1 cellular context compared by ENCODE assay signal in genomic region chr14:77032854-77033621, GRCh38.
TF ChIP-seq lines count a peak whose summit lies in the region.

No MANE protein-coding gene starts in this region.

TF ChIP-seq in HepG2, 621 proteins besides CTCF, POLR2A, EP300 and RAD21 (continued from another document and continues in another):
- TF ChIP-seq MED13 (CRISPR knock-in tag; IDR thresholded peaks at IDR 0.05) = peak; percentile 42; the same call in 1 of the 2 replicates
- no peak for TF ChIP-seq ZBTB1 (CRISPR knock-in tag; IDR thresholded peaks at IDR 0.05; ENCODE audit: borderline replicate concordance)
- TF ChIP-seq ZNF530 (CRISPR knock-in tag; IDR thresholded peaks at IDR 0.05; ENCODE audit: low read depth) = no peak
- TF ChIP-seq GLMP (CRISPR knock-in tag; IDR thresholded peaks at IDR 0.05; ENCODE audit: borderline replicate concordance) = no peak
- TF ChIP-seq SNAPC4 (CRISPR knock-in tag; IDR thresholded peaks at IDR 0.05) = 0 out of 2 replicates have a peak, but pooled peaks have one; percentile 67
- no peak for TF ChIP-seq KAT2B (IDR thresholded peaks at IDR 0.05; ENCODE audit: borderline replicate concordance, low read depth, low read length)
- no peak; the same call in 1 of the 2 replicates for TF ChIP-seq ARNTL (CRISPR knock-in tag; IDR thresholded peaks at IDR 0.05)
- no peak for TF ChIP-seq STAT5B (CRISPR knock-in tag; IDR thresholded peaks at IDR 0.05)
- peak; percentile 47; the same call in 1 of the 2 replicates for TF ChIP-seq ELF4 (CRISPR knock-in tag; IDR thresholded peaks at IDR 0.05; ENCODE audit: borderline replicate concordance)
- TF ChIP-seq CENPX (CRISPR knock-in tag; IDR thresholded peaks at IDR 0.05) = no peak
- TF ChIP-seq DMAP1 (CRISPR knock-in tag; IDR thresholded peaks at IDR 0.05) = no peak
- peak; percentile 95; the same call in 1 of the 2 replicates for TF ChIP-seq PHF21A (CRISPR knock-in tag; IDR thresholded peaks at IDR 0.05)
- no peak for TF ChIP-seq NR1H2 (CRISPR knock-in tag; IDR thresholded peaks at IDR 0.05; ENCODE audit: borderline replicate concordance, low read depth)
- TF ChIP-seq GRHL1 (CRISPR knock-in tag; conservative IDR thresholded peaks at IDR 0.05) = no peak
- TF ChIP-seq ZNF556 (CRISPR knock-in tag; IDR thresholded peaks at IDR 0.05; ENCODE audit: borderline replicate concordance) = peak; percentile 36; the same call in 1 of the 2 replicates
- no peak for TF ChIP-seq NFRKB (IDR thresholded peaks at IDR 0.05)
- no peak for TF ChIP-seq TRIM24 (CRISPR knock-in tag; IDR thresholded peaks at IDR 0.05)
- TF ChIP-seq JUNB (CRISPR knock-in tag; IDR thresholded peaks at IDR 0.05; ENCODE audit: borderline replicate concordance) = no peak
- no peak for TF ChIP-seq EEA1 (CRISPR knock-in tag; IDR thresholded peaks at IDR 0.05; ENCODE audit: borderline replicate concordance)
- no peak for TF ChIP-seq ZNF101 (CRISPR knock-in tag; IDR thresholded peaks at IDR 0.05; ENCODE audit: borderline replicate concordance, low read depth)
- no peak for TF ChIP-seq KDM1A (CRISPR knock-in tag; IDR thresholded peaks at IDR 0.05)
- TF ChIP-seq ZSCAN30 (CRISPR knock-in tag; IDR thresholded peaks at IDR 0.05) = no peak
- no peak for TF ChIP-seq ZMAT5 (CRISPR knock-in tag; IDR thresholded peaks at IDR 0.05; ENCODE audit: borderline replicate concordance, low read depth)
- peak; percentile 53; the same call in 1 of the 2 replicates for TF ChIP-seq ZNF775 (CRISPR knock-in tag; IDR thresholded peaks at IDR 0.05; ENCODE audit: borderline replicate concordance)
- TF ChIP-seq FOXO1 (CRISPR knock-in tag; IDR thresholded peaks at IDR 0.05) = no peak
- no peak for TF ChIP-seq TRIM22 (IDR thresholded peaks at IDR 0.05)
- no peak for TF ChIP-seq ZNF282 (IDR thresholded peaks at IDR 0.05; ENCODE audit: partially characterized antibody)
- no peak for TF ChIP-seq ZNF609 (CRISPR knock-in tag; IDR thresholded peaks at IDR 0.05; ENCODE audit: borderline replicate concordance)
- peak; percentile 49; the same call in 1 of the 2 replicates for TF ChIP-seq NAIF1 (CRISPR knock-in tag; IDR thresholded peaks at IDR 0.05; ENCODE audit: borderline replicate concordance)
- no peak for TF ChIP-seq SUZ12 (IDR thresholded peaks at IDR 0.05; ENCODE audit: low read depth, low read length)
- TF ChIP-seq ZFP62 (CRISPR knock-in tag; IDR thresholded peaks at IDR 0.05) = no peak
- no peak for TF ChIP-seq ZNF678 (CRISPR knock-in tag; IDR thresholded peaks at IDR 0.05)
- TF ChIP-seq ATF1 (CRISPR knock-in tag; IDR thresholded peaks at IDR 0.05) = no peak
- TF ChIP-seq PITX1 (CRISPR knock-in tag; IDR thresholded peaks at IDR 0.05) = peak; percentile 83
- no peak for TF ChIP-seq SOX13 (IDR thresholded peaks at IDR 0.05)
- TF ChIP-seq SOX13 (CRISPR knock-in tag; conservative IDR thresholded peaks at IDR 0.05 in 1 of 2, IDR thresholded peaks at IDR 0.05 in 1 of 2) = peak in 1 of 2 experiments; percentile 44; a peak in 2 of 4 replicates
- no peak for TF ChIP-seq NCOA1 (CRISPR knock-in tag; IDR thresholded peaks at IDR 0.05)
- TF ChIP-seq SP4 (CRISPR knock-in tag; IDR thresholded peaks at IDR 0.05) = no peak; the same call in 1 of the 2 replicates
- TF ChIP-seq CHD2 (IDR thresholded peaks at IDR 0.05; ENCODE audit: low read depth, low read length) = peak; percentile 76; the same call in 1 of the 2 replicates
- TF ChIP-seq MED1 (CRISPR knock-in tag; IDR thresholded peaks at IDR 0.05) = peak; percentile 50
- TF ChIP-seq AHR (CRISPR knock-in tag; IDR thresholded peaks at IDR 0.05) = no peak
- peak; percentile 35; the same call in 1 of the 2 replicates for TF ChIP-seq SALL1 (CRISPR knock-in tag; IDR thresholded peaks at IDR 0.05)
- no peak for TF ChIP-seq E2F5 (CRISPR knock-in tag; conservative IDR thresholded peaks at IDR 0.05)
- TF ChIP-seq ZNF275 (CRISPR knock-in tag; IDR thresholded peaks at IDR 0.05; ENCODE audit: borderline replicate concordance) = no peak
- peak; percentile 18; the same call in 1 of the 2 replicates for TF ChIP-seq ZNF563 (CRISPR knock-in tag; IDR thresholded peaks at IDR 0.05)
- no peak for TF ChIP-seq ZNF547 (CRISPR knock-in tag; IDR thresholded peaks at IDR 0.05)
- TF ChIP-seq ZNF143 (CRISPR knock-in tag; IDR thresholded peaks at IDR 0.05) = no peak
- TF ChIP-seq ZNF224 (CRISPR knock-in tag; IDR thresholded peaks at IDR 0.05) = no peak
- TF ChIP-seq TBX2 (CRISPR knock-in tag; IDR thresholded peaks at IDR 0.05; ENCODE audit: borderline replicate concordance) = peak; percentile 67
- no peak for TF ChIP-seq U2AF2 (IDR thresholded peaks at IDR 0.05; ENCODE audit: low read depth, low read length)
- peak; percentile 35; the same call in 1 of the 2 replicates for TF ChIP-seq ZNF501 (CRISPR knock-in tag; IDR thresholded peaks at IDR 0.05)
- TF ChIP-seq NFE2 (CRISPR knock-in tag; IDR thresholded peaks at IDR 0.05) = no peak
- no peak for TF ChIP-seq ELF1 (CRISPR knock-in tag; IDR thresholded peaks at IDR 0.05)
- TF ChIP-seq ARID2 (CRISPR knock-in tag; IDR thresholded peaks at IDR 0.05; ENCODE audit: borderline replicate concordance) = no peak
- TF ChIP-seq NRL (CRISPR knock-in tag; IDR thresholded peaks at IDR 0.05; ENCODE audit: borderline replicate concordance) = no peak
- TF ChIP-seq RFXAP (CRISPR knock-in tag; IDR thresholded peaks at IDR 0.05; ENCODE audit: borderline replicate concordance) = no peak
- no peak for TF ChIP-seq ARNT (IDR thresholded peaks at IDR 0.05)
- TF ChIP-seq ZNF350 (CRISPR knock-in tag; IDR thresholded peaks at IDR 0.05; ENCODE audit: borderline replicate concordance, low read depth) = no peak
- no peak for TF ChIP-seq PAX8 (CRISPR knock-in tag; IDR thresholded peaks at IDR 0.05; ENCODE audit: borderline replicate concordance)
